Comparison of ENCODE assay signal across 9 cellular contexts in genomic region chr1:202615501-202616354, GRCh38.
DNase-seq lines count a peak whose midpoint lies in the region; ATAC-seq, FAIRE-seq and TF ChIP-seq lines count a peak whose summit lies in the region.
"Had no signal": no experiment of that assay in that cellular context is flagged by ENCODE, and none has a peak within 500 bp of the region (broad histone marks: within the 10 kb centered on the region; RNA-seq: fewer than 3 reads in every experiment).

No MANE protein-coding gene starts in this region.

- no peaks in the 10 kb centered on the region for H3K9me3 ChIP-seq in skeletal muscle satellite cell (replicated peaks; ENCODE audit: low read length)

- peak; percentile 68 for ATAC-seq in HG02943 (IDR thresholded peaks at IDR 0.05; ENCODE audit: low read depth, unreplicated experiment)

- peak overlapping the region; percentile 23 for H3K9ac ChIP-seq in skeletal muscle satellite cell (ENCODE audit: low read depth, low read length)

- H3K4me2 ChIP-seq in skeletal muscle satellite cell (ENCODE audit: low read length): peak overlapping the region; percentile 58

- peaks cover 2% of the 10 kb centered on the region for H3K27me3 ChIP-seq in skeletal muscle satellite cell (ENCODE audit: control insufficient read depth, insufficient read depth, low read length)

- peak; percentile 66 for FAIRE-seq in RCC 7860 (lab: Jason Lieb, UNC)

- H3K4me3 ChIP-seq in fibroblast of the aortic adventitia (ENCODE audit: low read depth, low read length): no peak overlapping the region
- no peak overlapping the region for H3K4me3 ChIP-seq in skeletal muscle satellite cell (ENCODE audit: low read length)
- H3K4me3 ChIP-seq: skin epidermis had no signal

- H3K36me3 ChIP-seq in skeletal muscle satellite cell (ENCODE audit: insufficient read depth, low read length): no peaks in the 10 kb centered on the region

- peak; percentile 59 for DNase-seq in activated effector memory CD4-positive, alpha-beta T cell treated with anti-CD3 and anti-CD28 coated beads, Interleukin-2, amount 50 U/mL, for 16 hours
- no peak for DNase-seq in activated effector memory CD4-positive, alpha-beta T cell treated with Interleukin-2 at 50 U/mL for 16 hours
- DNase-seq in RCC 7860 (ENCODE audit: low spot score) (peak; percentile 77), fibroblast of the aortic adventitia (ENCODE audit: low read depth) (peak; percentile 49), iPS-NIHi7 (ENCODE audit: extremely low spot score) (no peak), HuH-7.5 (ENCODE audit: low spot score) (no peak)

- no peak for TF ChIP-seq CTCF in fibroblast of the aortic adventitia (IDR thresholded peaks at IDR 0.05; ENCODE audit: insufficient read depth, low read length)

- H3K4me1 ChIP-seq in skeletal muscle satellite cell (ENCODE audit: control insufficient read depth, insufficient read depth, low read length): peaks cover 32% of the 10 kb centered on the region

Comparison
In these comparisons a context has a peak if more than half of its experiments do, and no peak if none do; other contexts are left out.
1. DNase-seq: peak in activated effector memory CD4-positive, alpha-beta T cell treated with anti-CD3 and anti-CD28 coated beads, Interleukin-2, amount 50 U/mL, for 16 hours (single experiment), RCC 7860 (single experiment) and fibroblast of the aortic adventitia (single experiment); none in activated effector memory CD4-positive, alpha-beta T cell treated with Interleukin-2 at 50 U/mL for 16 hours (single experiment), iPS-NIHi7 (single experiment) and HuH-7.5 (single experiment).